ENCODE assay signal across 21 cellular contexts in the genomic region with DNA sequence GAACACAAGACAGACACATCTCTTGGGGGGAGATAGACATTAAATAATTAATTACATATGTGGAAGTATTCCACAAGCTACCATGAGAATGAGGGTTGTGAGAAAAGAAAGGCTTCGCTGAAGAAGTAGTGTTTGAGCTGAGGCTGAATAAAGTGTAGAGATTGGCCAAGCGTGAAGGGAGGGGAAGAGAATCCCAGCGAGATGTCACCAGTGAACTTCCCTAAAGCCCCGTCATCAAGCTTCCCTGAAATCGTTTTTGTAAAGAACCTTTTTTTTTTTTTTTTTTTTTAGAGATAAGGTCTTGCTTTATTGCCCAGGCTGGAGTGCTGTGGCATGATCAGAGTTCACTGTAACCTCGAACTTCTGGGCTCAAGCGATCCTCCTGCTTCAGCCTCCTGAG.
"Had no signal": no experiment of that assay in that cellular context is flagged by ENCODE, and none has a peak within 500 bp of the region (broad histone marks: within the 10 kb centered on the region; RNA-seq: fewer than 3 reads in every experiment).

No MANE protein-coding gene starts in this region.

- H3K27ac Mint-ChIP-seq: activated B cell treated with CpG ODN at 0.5 μM for 24 hours; activated CD8-positive, alpha-beta T cell treated with anti-CD3 and anti-CD28 coated beads for 36 hours; activated T-helper 2 cell treated with anti-CD3 and anti-CD28 coated beads, Interferon-gamma antibody, Interleukin-2, Interleukin-4, amounts not matched to agents 10 μg/mL and 5 μg/mL and 100 μg/mL, durations not matched to agents 14 hours and 24 hours and 36 hours; endodermal cell; mesothelial cell of epicardium; naive thymus-derived CD8-positive, alpha-beta T cell had no signal

- H3K4me1 Mint-ChIP-seq: endodermal cell, mesothelial cell of epicardium had no signal

- H3K4me1 ChIP-seq: breast epithelium, right atrium auricular region, uterus had no signal

- H3K4me3 Mint-ChIP-seq: activated B cell treated with CpG ODN at 0.5 μM for 24 hours; activated CD8-positive, alpha-beta T cell treated with anti-CD3 and anti-CD28 coated beads for 36 hours; activated naive CD4-positive, alpha-beta T cell treated with anti-CD3 and anti-CD28 coated beads, Interleukin-2, amount 50 U/mL, for 24 hours; activated T-cell treated with anti-CD3 and anti-CD28 coated beads, Interleukin-2, amount 50 U/mL, for 4 hours; endodermal cell; mesothelial cell of epicardium; naive thymus-derived CD8-positive, alpha-beta T cell had no signal

- DNase-seq: activated B cell treated with CpG ODN at 0.5 μM for 24 hours; activated CD4-positive, alpha-beta T cell treated with anti-CD3 and anti-CD28 coated beads, Interleukin-2, amount 50 U/mL, for 1 hour; activated CD8-positive, alpha-beta T cell treated with anti-CD3 and anti-CD28 coated beads for 36 hours; activated T-cell treated with anti-CD3 and anti-CD28 coated beads, Interleukin-2, amount 50 U/mL, for 4 hours; central memory CD4-positive, alpha-beta T cell; endodermal cell; foreskin fibroblast; head of caudate nucleus; hippocampal formation; left cardiac atrium; naive thymus-derived CD8-positive, alpha-beta T cell; stimulated activated CD4-positive, alpha-beta T cell treated with anti-CD3 and anti-CD28 coated beads, Interleukin-15, amount 100 ng/mL, for 24 hours; stimulated activated naive CD4-positive, alpha-beta T cell; trophoblast cell; uterus had no signal

- H3K27me3 ChIP-seq: breast epithelium, right atrium auricular region, uterus had no signal

- H3K9me3 Mint-ChIP-seq: activated B cell treated with CpG ODN at 0.5 μM for 24 hours; activated CD8-positive, alpha-beta T cell treated with anti-CD3 and anti-CD28 coated beads for 36 hours; activated naive CD4-positive, alpha-beta T cell treated with anti-CD3 and anti-CD28 coated beads, Interleukin-2, amount 50 U/mL, for 24 hours; endodermal cell; mesothelial cell of epicardium; naive thymus-derived CD8-positive, alpha-beta T cell had no signal

- ATAC-seq: activated CD8-positive, alpha-beta T cell treated with anti-CD3 and anti-CD28 coated beads for 36 hours; activated T-cell treated with anti-CD3 and anti-CD28 coated beads, Interleukin-2, amount 50 U/mL, for 4 hours; esophagus mucosa; left cardiac atrium; naive thymus-derived CD8-positive, alpha-beta T cell had no signal

- H3K36me3 ChIP-seq: breast epithelium, right atrium auricular region, uterus had no signal

- H3K36me3 Mint-ChIP-seq: mesothelial cell of epicardium had no signal

- H3K9me3 ChIP-seq: breast epithelium, right atrium auricular region, uterus had no signal

- H3K27me3 Mint-ChIP-seq: activated B cell treated with CpG ODN at 0.5 μM for 24 hours; activated naive CD4-positive, alpha-beta T cell treated with anti-CD3 and anti-CD28 coated beads, Interleukin-2, amount 50 U/mL, for 24 hours had no signal

- H3K4me3 ChIP-seq: breast epithelium, right atrium auricular region, uterus had no signal
